ENCODE assay signal across 9 cellular contexts in the genomic region with DNA sequence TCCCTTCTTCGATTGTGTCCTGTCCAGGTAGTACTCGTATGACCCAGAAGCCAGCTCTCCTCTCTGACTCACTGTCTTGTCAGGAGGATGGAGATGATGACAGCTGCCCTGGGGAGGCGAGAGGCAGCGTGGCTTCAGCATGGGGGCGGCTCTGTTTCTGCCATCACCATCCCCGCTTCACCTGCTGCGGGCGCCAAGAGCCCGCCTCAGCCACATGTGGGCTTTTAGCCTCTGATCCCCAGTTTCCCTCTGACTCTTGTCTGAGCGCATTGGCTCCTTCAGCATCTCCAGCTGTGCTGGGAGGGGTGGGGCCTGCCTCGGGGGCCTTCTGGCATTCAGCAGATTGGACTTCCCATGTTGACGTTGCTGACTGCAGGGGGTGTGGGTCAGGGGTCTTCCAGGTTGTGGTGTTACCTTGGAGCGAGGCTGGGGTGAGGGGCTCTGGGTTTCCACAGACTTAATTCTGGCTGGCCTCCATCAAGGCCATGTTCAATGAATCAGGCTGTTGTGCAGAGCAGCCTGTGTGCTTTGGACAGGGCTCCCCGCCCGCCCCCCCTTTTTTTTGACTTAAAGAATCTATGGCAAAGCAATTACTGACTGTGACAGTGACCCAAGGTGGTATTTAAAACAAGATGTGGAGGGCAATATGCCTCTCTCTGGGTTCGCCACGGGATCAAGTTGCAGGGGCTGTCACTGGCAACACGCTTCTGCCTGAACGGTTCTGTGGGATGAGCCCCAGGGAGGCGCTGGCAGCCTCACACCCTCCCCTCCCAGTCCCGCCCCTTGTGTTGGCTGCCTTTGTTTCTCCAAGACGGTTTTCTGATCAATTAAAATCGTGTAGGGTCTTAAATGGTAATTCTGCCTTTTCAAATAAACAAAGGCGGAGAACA.
DNase-seq lines count a peak whose midpoint lies in the region; ATAC-seq and TF ChIP-seq lines count a peak whose summit lies in the region.
"Had no signal": no experiment of that assay in that cellular context is flagged by ENCODE, and none has a peak within 500 bp of the region (broad histone marks: within the 10 kb centered on the region; RNA-seq: fewer than 3 reads in every experiment).

No MANE protein-coding gene starts in this region.

- TF ChIP-seq CTCF in chondrocyte (IDR thresholded peaks at IDR 0.05) (no peak), MCF 10A (IDR thresholded peaks at IDR 0.05; ENCODE audit: unreplicated experiment) (no peak)

- H3K27ac Mint-ChIP-seq in chondrocyte (ENCODE audit: unreplicated experiment) (no peak overlapping the region), MCF 10A (ENCODE audit: low read depth, unreplicated experiment) (no peak overlapping the region)

- H3K36me3 Mint-ChIP-seq in chondrocyte (ENCODE audit: low read depth) = peaks cover 2% of the 10 kb centered on the region
- H3K36me3 Mint-ChIP-seq in MCF 10A (ENCODE audit: insufficient read depth, unreplicated experiment) = peaks cover 4% of the 10 kb centered on the region

- BruUV-seq in MCF 10A (replicated peaks; lab: Mats Ljungman, UMichigan) = no TSS peak

- H3K4me1 Mint-ChIP-seq in chondrocyte (ENCODE audit: low read depth) (peaks cover 15% of the 10 kb centered on the region), MCF 10A (ENCODE audit: insufficient read depth, unreplicated experiment) (no peaks in the 10 kb centered on the region)

- H3K27me3 Mint-ChIP-seq in chondrocyte (ENCODE audit: low read depth) (no peaks in the 10 kb centered on the region), MCF 10A (ENCODE audit: insufficient read depth, unreplicated experiment) (no peaks in the 10 kb centered on the region)

- no peak for ATAC-seq in GM18868 (IDR thresholded peaks at IDR 0.05; ENCODE audit: unreplicated experiment)

- CTCF ChIA-PET in MCF 10A (lab: Yijun Ruan, JAX) = no interaction called here
- CTCF ChIA-PET in HEK293T (lab: Yijun Ruan, JAX) = no interaction called here

- H3K9me3 Mint-ChIP-seq in chondrocyte (ENCODE audit: low read depth) (no peaks in the 10 kb centered on the region), MCF 10A (ENCODE audit: unreplicated experiment) (peaks cover 26% of the 10 kb centered on the region)

- POLR2A ChIA-PET in MCF 10A (lab: Yijun Ruan, JAX) (no interaction called here), HEK293T (lab: Yijun Ruan, JAX) (no interaction called here)

- H3K4me3 Mint-ChIP-seq in chondrocyte (ENCODE audit: unreplicated experiment) = peak overlapping the region; percentile 51
- no peak overlapping the region for H3K4me3 Mint-ChIP-seq in MCF 10A (ENCODE audit: unreplicated experiment)

- DNase-seq in GM03348 (ENCODE audit: low spot score) (peak; percentile 44), NCI-H2171 treated with DMSO at 0.1 percent for 48 hours (lab: John Stamatoyannopoulos, UW) (peak; percentile 72), chondrocyte (ENCODE audit: low spot score) (no peak), MCF 10A (ENCODE audit: unreplicated experiment) (no peak), HEK293T (ENCODE audit: extremely low spot score) (no peak), glomerular visceral epithelial cell (ENCODE audit: extremely low spot score) (no peak)
- peak; percentile 65 for DNase-seq in stimulated activated CD4-positive, alpha-beta T cell treated with anti-CD3 and anti-CD28 coated beads, Interleukin-15, amount 100 ng/mL, for 24 hours
- DNase-seq: NCI-H1105 had no signal

- intact Hi-C loops in MCF 10A (cut with micrococcal nuclease) = no loop called here

TF ChIP-seq in HEK293T, 16 proteins besides CTCF, POLR2A, EP300 and RAD21:
- TF ChIP-seq SP1 (IDR thresholded peaks at IDR 0.05) (no peak), NFRKB (IDR thresholded peaks at IDR 0.05) (no peak), L3MBTL2 (conservative IDR thresholded peaks at IDR 0.05) (no peak), HDGF (IDR thresholded peaks at IDR 0.05; ENCODE audit: borderline replicate concordance) (no peak), LEF1 (IDR thresholded peaks at IDR 0.05; ENCODE audit: borderline replicate concordance) (no peak), TARDBP (IDR thresholded peaks at IDR 0.05) (no peak), FOXK2 (IDR thresholded peaks at IDR 0.05) (no peak), BHLHE40 (IDR thresholded peaks at IDR 0.05; ENCODE audit: borderline replicate concordance) (no peak), FOXA1 (IDR thresholded peaks at IDR 0.05) (no peak), CTBP1 (IDR thresholded peaks at IDR 0.05; ENCODE audit: borderline replicate concordance) (no peak), ZNF384 (IDR thresholded peaks at IDR 0.05) (no peak), ARNT (IDR thresholded peaks at IDR 0.05) (no peak), SUZ12 (IDR thresholded peaks at IDR 0.05) (no peak), ELF4 (IDR thresholded peaks at IDR 0.05) (no peak)
- TF ChIP-seq, protein P1, sequence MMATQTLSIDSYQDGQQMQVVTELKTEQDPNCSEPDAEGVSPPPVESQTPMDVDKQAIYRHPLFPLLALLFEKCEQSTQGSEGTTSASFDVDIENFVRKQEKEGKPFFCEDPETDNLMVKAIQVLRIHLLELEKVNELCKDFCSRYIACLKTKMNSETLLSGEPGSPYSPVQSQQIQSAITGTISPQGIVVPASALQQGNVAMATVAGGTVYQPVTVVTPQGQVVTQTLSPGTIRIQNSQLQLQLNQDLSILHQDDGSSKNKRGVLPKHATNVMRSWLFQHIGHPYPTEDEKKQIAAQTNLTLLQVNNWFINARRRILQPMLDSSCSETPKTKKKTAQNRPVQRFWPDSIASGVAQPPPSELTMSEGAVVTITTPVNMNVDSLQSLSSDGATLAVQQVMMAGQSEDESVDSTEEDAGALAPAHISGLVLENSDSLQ (IDR thresholded peaks at IDR 0.05) = no peak

Comparison
In these comparisons a context has a peak if more than half of its experiments do, and no peak if none do; other contexts are left out.
1. DNase-seq: peak in GM03348 (single experiment), NCI-H2171 treated with DMSO at 0.1 percent for 48 hours (single experiment) and stimulated activated CD4-positive, alpha-beta T cell treated with anti-CD3 and anti-CD28 coated beads, Interleukin-15, amount 100 ng/mL, for 24 hours (single experiment); none in chondrocyte (single experiment), MCF 10A (single experiment), HEK293T (single experiment) and glomerular visceral epithelial cell (single experiment).